1 cellular context compared by ENCODE assay signal in the genomic region with DNA sequence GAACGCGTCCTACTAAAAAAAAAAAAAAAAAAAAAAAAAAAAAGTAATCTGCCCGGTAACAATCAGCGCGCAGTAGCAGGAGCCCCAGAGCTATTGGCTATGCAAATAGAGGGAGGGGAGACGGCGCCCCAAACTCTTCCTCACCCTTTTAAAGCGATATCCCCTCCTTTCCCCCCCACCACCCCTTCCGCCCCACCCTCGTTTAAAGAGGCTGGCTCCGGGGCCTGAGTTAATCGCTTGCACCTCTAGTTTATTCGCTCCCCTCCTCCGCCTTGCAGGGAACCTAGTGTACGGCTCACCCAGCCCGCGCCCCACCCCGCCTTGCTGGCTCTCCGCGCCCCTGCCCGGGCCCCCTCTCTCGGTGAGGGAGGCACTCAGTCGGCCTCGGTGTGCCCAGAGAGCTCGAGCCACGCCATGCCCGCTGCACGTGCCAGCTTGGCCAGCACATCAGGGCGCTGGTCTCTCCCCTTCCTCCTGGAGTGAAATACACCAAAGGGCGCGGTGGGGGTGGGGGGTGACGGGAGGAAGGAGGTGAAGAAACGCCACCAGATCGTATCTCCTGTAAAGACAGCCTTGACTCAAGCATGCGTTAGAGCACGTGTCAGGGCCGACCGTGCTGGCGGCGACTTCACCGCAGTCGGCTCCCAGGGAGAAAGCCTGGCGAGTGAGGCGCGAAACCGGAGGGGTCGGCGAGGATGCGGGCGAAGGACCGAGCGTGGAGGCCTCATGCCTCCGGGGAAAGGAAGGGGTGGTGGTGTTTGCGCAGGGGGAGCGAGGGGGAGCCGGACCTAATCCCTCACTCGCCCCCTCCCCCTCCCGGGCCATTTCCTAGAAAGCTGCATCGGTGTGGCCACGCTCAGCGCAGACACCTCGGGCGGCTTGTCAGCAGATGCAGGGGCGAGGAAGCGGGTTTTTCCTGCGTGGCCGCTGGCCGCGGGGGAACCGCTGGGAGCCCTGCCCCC.
A peak's percentile ranks its signal among the peaks of the same experiment; 100 is the strongest.
TF ChIP-seq lines count a peak whose summit lies in the region.

No MANE protein-coding gene starts in this region.

TF ChIP-seq in H1, 55 proteins besides CTCF, POLR2A, EP300 and RAD21:
- peak; percentile 14; the same call in 1 of the 2 replicates for TF ChIP-seq TBP (IDR thresholded peaks at IDR 0.05; ENCODE audit: low read depth, low read length)
- no peak for TF ChIP-seq BRCA1 (IDR thresholded peaks at IDR 0.05; ENCODE audit: low read depth, low read length)
- TF ChIP-seq, protein P1, sequence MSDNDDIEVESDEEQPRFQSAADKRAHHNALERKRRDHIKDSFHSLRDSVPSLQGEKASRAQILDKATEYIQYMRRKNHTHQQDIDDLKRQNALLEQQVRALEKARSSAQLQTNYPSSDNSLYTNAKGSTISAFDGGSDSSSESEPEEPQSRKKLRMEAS (IDR thresholded peaks at IDR 0.05), result peak; percentile 99
- no peak for TF ChIP-seq RBBP5 (IDR thresholded peaks at IDR 0.05; ENCODE audit: borderline replicate concordance, low read depth, low read length)
- no peak for TF ChIP-seq MAFK (IDR thresholded peaks at IDR 0.05; ENCODE audit: low read depth, low read length)
- TF ChIP-seq SRF (IDR thresholded peaks at IDR 0.05; ENCODE audit: low read depth, low read length), result no peak
- no peak for TF ChIP-seq RXRA (IDR thresholded peaks at IDR 0.05; ENCODE audit: insufficient read depth, low read depth, low read length)
- TF ChIP-seq POLR2AphosphoS5 (IDR thresholded peaks at IDR 0.05; ENCODE audit: low read depth, low read length), result no peak; the same call in none of the 2 replicates
- TF ChIP-seq EZH2 (IDR thresholded peaks at IDR 0.05; ENCODE audit: low read depth, low read length, severe bottlenecking), result peak; percentile 10
- TF ChIP-seq GTF2F1 (IDR thresholded peaks at IDR 0.05; ENCODE audit: borderline replicate concordance, low read depth, low read length), result 0 out of 2 replicates have a peak, but pooled peaks have one; percentile 22
- TF ChIP-seq CHD2 (IDR thresholded peaks at IDR 0.05; ENCODE audit: low read length), result no peak
- TF ChIP-seq FOSL1 (IDR thresholded peaks at IDR 0.05; ENCODE audit: insufficient read depth, low read depth, low read length), result no peak
- peak; percentile 54; the same call in 1 of the 2 replicates for TF ChIP-seq SP1 (IDR thresholded peaks at IDR 0.05; ENCODE audit: low read depth, low read length)
- no peak for TF ChIP-seq SP4 (IDR thresholded peaks at IDR 0.05; ENCODE audit: low read length)
- TF ChIP-seq, protein P2, sequence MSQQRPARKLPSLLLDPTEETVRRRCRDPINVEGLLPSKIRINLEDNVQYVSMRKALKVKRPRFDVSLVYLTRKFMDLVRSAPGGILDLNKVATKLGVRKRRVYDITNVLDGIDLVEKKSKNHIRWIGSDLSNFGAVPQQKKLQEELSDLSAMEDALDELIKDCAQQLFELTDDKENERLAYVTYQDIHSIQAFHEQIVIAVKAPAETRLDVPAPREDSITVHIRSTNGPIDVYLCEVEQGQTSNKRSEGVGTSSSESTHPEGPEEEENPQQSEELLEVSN (IDR thresholded peaks at IDR 0.05), result peak; percentile 99
- no peak for TF ChIP-seq BCL11A (IDR thresholded peaks at IDR 0.05; ENCODE audit: low read depth in 2 of 2, low read length in 2 of 2)
- TF ChIP-seq SAP30 (IDR thresholded peaks at IDR 0.05; ENCODE audit: insufficient read depth, insufficient replicate concordance, low read length), result no peak
- peak in 1 of 2 experiments; percentile 92; a peak in 1 of 4 replicates for TF ChIP-seq HDAC2 (IDR thresholded peaks at IDR 0.05; ENCODE audit: borderline replicate concordance in 1 of 2, low read depth in 2 of 2, low read length in 2 of 2)
- TF ChIP-seq PHF8 (conservative IDR thresholded peaks at IDR 0.05; ENCODE audit: low read depth, low read length), result no peak
- peak; percentile 84 for TF ChIP-seq RNF2 (IDR thresholded peaks at IDR 0.05; ENCODE audit: borderline replicate concordance, low read depth, low read length, missing control alignments, poor library complexity, severe bottlenecking)
- TF ChIP-seq SIN3A (conservative IDR thresholded peaks at IDR 0.05 in 1 of 2, IDR thresholded peaks at IDR 0.05 in 1 of 2; ENCODE audit: low read depth in 1 of 2, low read length in 2 of 2), result 0 out of 4 replicates have a peak, but pooled peaks of 1 of the 2 experiments have one; percentile 22
- TF ChIP-seq TCF12 (IDR thresholded peaks at IDR 0.05; ENCODE audit: low read depth, low read length), result no peak
- peak; percentile 93 for TF ChIP-seq RFX5 (IDR thresholded peaks at IDR 0.05; ENCODE audit: borderline replicate concordance, low read depth, low read length)
- TF ChIP-seq TAF1 (IDR thresholded peaks at IDR 0.05; ENCODE audit: low read depth, low read length), result 0 out of 2 replicates have a peak, but pooled peaks have one; percentile 12
- TF ChIP-seq CBX8 (IDR thresholded peaks at IDR 0.05; ENCODE audit: borderline replicate concordance, low read depth, low read length), result no peak
- no peak for TF ChIP-seq SUZ12 (IDR thresholded peaks at IDR 0.05; ENCODE audit: low read length)
- peak; percentile 19 for TF ChIP-seq ASH2L (IDR thresholded peaks at IDR 0.05; ENCODE audit: low read length)
- TF ChIP-seq SIX5 (IDR thresholded peaks at IDR 0.05; ENCODE audit: low read depth, low read length), result no peak
- no peak for TF ChIP-seq HDAC6 (IDR thresholded peaks at IDR 0.05; ENCODE audit: low read depth, low read length)
- TF ChIP-seq YY1 (IDR thresholded peaks at IDR 0.05; ENCODE audit: low read depth, low read length), result no peak
- peak; percentile 75; the same call in 1 of the 2 replicates for TF ChIP-seq KDM1A (IDR thresholded peaks at IDR 0.05; ENCODE audit: borderline replicate concordance, low read length)
- no peak for TF ChIP-seq JUN (IDR thresholded peaks at IDR 0.05; ENCODE audit: low read depth, low read length)
- peak; percentile 95 for TF ChIP-seq KDM4A (IDR thresholded peaks at IDR 0.05; ENCODE audit: low read depth, low read length, severe bottlenecking)
- TF ChIP-seq CREB1 (IDR thresholded peaks at IDR 0.05), result peak; percentile 69
- TF ChIP-seq TAF7 (optimal IDR thresholded peaks at IDR 0.05; ENCODE audit: borderline replicate concordance, low read depth, low read length), result peak; percentile 65
TF ChIP-seq in H1: peak in this region for 16.
